Comparison of ENCODE assay signal across 22 cellular contexts in genomic region chr2:44689516-44689915, GRCh38.
"Had no signal": no experiment of that assay in that cellular context is flagged by ENCODE, and none has a peak within 500 bp of the region (broad histone marks: within the 10 kb centered on the region; RNA-seq: fewer than 3 reads in every experiment).

No MANE protein-coding gene starts in this region.

- H3K4me3 ChIP-seq: colonic mucosa, esophagus muscularis mucosa, gastroesophageal sphincter, heart left ventricle, hepatocyte, left lung, lower lobe of right lung, mucosa of descending colon had no signal

- H3K27me3 ChIP-seq: colonic mucosa, esophagus muscularis mucosa, foreskin keratinocyte, gastroesophageal sphincter, heart left ventricle, hepatocyte, left lung had no signal

- H3K9me3 Mint-ChIP-seq: dendritic cell treated with granulocyte-macrophage colony-stimulating factor and Interleukin-4, amounts not matched to agents 40 ng/mL and 50 ng/mL, for 4 days; immature natural killer cell; mesothelial cell of epicardium; naive B cell had no signal

- H3K36me3 Mint-ChIP-seq: immature natural killer cell, mesothelial cell of epicardium, naive B cell had no signal

- H3K9me3 ChIP-seq: colonic mucosa, esophagus muscularis mucosa, gastroesophageal sphincter, heart left ventricle, left lung, lower lobe of right lung, mucosa of descending colon had no signal

- H2AFZ ChIP-seq: hepatocyte had no signal

- H3K4me1 Mint-ChIP-seq: immature natural killer cell, mesothelial cell of epicardium had no signal

- ATAC-seq: foreskin keratinocyte, gastroesophageal sphincter, heart left ventricle, left cardiac atrium, left lung, left ventricle myocardium superior, lower lobe of right lung, mucosa of descending colon had no signal

- H3K27me3 Mint-ChIP-seq: naive B cell had no signal

- FAIRE-seq: endothelial cell of umbilical vein, frontal cortex, keratinocyte had no signal

- H3K4me1 ChIP-seq: colonic mucosa, esophagus muscularis mucosa, foreskin keratinocyte, gastroesophageal sphincter, heart left ventricle, left lung, lower lobe of right lung had no signal

- H3K36me3 ChIP-seq: colonic mucosa, esophagus muscularis mucosa, gastroesophageal sphincter, heart left ventricle, left lung, lower lobe of right lung had no signal

- DNase-seq: colonic mucosa; cortex of kidney; effector memory CD4-positive, alpha-beta T cell; foreskin keratinocyte; heart left ventricle; hypothalamus; immature natural killer cell; left cardiac atrium; left lung; left ventricle myocardium superior; lower lobe of right lung; mesenchymal stem cell; mucosa of descending colon; naive B cell had no signal

- H3K27ac ChIP-seq: colonic mucosa, esophagus muscularis mucosa, foreskin keratinocyte, gastroesophageal sphincter, heart left ventricle, hepatocyte, left lung, lower lobe of right lung had no signal

- H3K4me3 Mint-ChIP-seq: dendritic cell treated with granulocyte-macrophage colony-stimulating factor and Interleukin-4, amounts not matched to agents 40 ng/mL and 50 ng/mL, for 4 days; immature natural killer cell; mesothelial cell of epicardium; naive B cell had no signal

- H3K27ac Mint-ChIP-seq: dendritic cell treated with granulocyte-macrophage colony-stimulating factor and Interleukin-4, amounts not matched to agents 40 ng/mL and 50 ng/mL, for 4 days; immature natural killer cell; mesothelial cell of epicardium; naive B cell had no signal

- H3K4me2 ChIP-seq: hepatocyte had no signal

- H3K79me2 ChIP-seq: hepatocyte had no signal
